ENCODE assay signal across 4 cellular contexts in the genomic region with DNA sequence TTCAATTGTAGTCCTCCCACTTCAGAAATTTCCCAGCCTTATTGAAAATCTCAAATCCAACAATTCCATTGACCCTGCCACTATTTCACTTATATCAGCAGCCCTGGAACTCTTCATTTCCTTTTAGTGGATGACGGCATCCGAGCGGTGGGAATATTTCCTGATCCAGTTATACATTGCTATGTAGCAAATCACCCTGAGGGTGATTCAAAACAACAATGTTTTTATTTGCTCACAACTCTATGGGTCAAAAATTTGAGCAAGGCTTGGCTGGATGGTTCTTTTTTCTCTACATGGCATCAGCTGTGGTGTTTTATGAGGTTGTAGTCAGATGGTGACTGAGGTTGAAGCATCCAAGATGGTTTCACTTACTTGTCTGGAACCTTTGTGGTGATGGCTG.
"Had no signal": no experiment of that assay in that cellular context is flagged by ENCODE, and none has a peak within 500 bp of the region (broad histone marks: within the 10 kb centered on the region; RNA-seq: fewer than 3 reads in every experiment).

No MANE protein-coding gene starts in this region.

- DNase-seq: H9, HCEC 1CT, IMR-90 had no signal

- H3K4me3 ChIP-seq: GM23338 had no signal
